Comparison of ENCODE assay signal across 19 cellular contexts in genomic region chr1:116382321-116382720, GRCh38. TPM values are rescaled to one million over a fixed set of nuclear protein-coding genes. Genes with fewer than 3 reads are reported as not detected.
DNase-seq lines count a peak whose midpoint lies in the region; ATAC-seq, FAIRE-seq and TF ChIP-seq lines count a peak whose summit lies in the region.
"Had no signal": no experiment of that assay in that cellular context is flagged by ENCODE, and none has a peak within 500 bp of the region (broad histone marks: within the 10 kb centered on the region; RNA-seq: fewer than 3 reads in every experiment).

No MANE protein-coding gene starts in this region.

- peaks cover 27% of the 10 kb centered on the region for H3K36me3 Mint-ChIP-seq in CD4-positive, CD25-positive, alpha-beta regulatory T cell
- H3K36me3 Mint-ChIP-seq in activated CD4-positive, alpha-beta T cell treated with anti-CD3 and anti-CD28 coated beads, Interleukin-2, amount 10 ng/mL, durations not matched to agents 24 days and 14 days (ENCODE audit: low read depth) = peaks cover 40% of the 10 kb centered on the region

- peaks cover 38% of the 10 kb centered on the region for H3K36me3 ChIP-seq in CD4-positive, CD25-positive, alpha-beta regulatory T cell (ENCODE audit: control insufficient read depth, insufficient read depth, low read length)
- H3K36me3 ChIP-seq in HUES6 (ENCODE audit: control insufficient read depth, insufficient read depth, low read length) = peaks cover 33% of the 10 kb centered on the region
- H3K36me3 ChIP-seq in K562 (ENCODE audit: control insufficient read depth, insufficient read depth, low read length) = peaks cover 59% of the 10 kb centered on the region

- H3K9ac ChIP-seq in HUES6 (ENCODE audit: low read length) = no peak overlapping the region
- no peak overlapping the region for H3K9ac ChIP-seq in K562 (ENCODE audit: insufficient read depth in 1 of 2, low read depth in 2 of 2, low read length in 2 of 2)

- no peaks in the 10 kb centered on the region for H3K9me3 ChIP-seq in CD4-positive, CD25-positive, alpha-beta regulatory T cell (ENCODE audit: control insufficient read depth in 2 of 2, low read length in 2 of 2)
- H3K9me3 ChIP-seq in HUES6 (ENCODE audit: control insufficient read depth, insufficient read depth, low read depth, low read length) (no peaks in the 10 kb centered on the region), K562 (replicated peaks; ENCODE audit: control insufficient read depth, insufficient read depth, low read depth, low read length) (no peaks in the 10 kb centered on the region)
- H3K9me3 ChIP-seq: gastroesophageal sphincter had no signal

- no peaks in the 10 kb centered on the region for H3K9me3 Mint-ChIP-seq in CD4-positive, CD25-positive, alpha-beta regulatory T cell
- peaks cover 3% of the 10 kb centered on the region for H3K9me3 Mint-ChIP-seq in activated CD4-positive, alpha-beta T cell treated with anti-CD3 and anti-CD28 coated beads, Interleukin-2, amount 10 ng/mL, durations not matched to agents 24 days and 14 days

- no peaks in the 10 kb centered on the region for H3K27me3 Mint-ChIP-seq in CD4-positive, CD25-positive, alpha-beta regulatory T cell
- H3K27me3 Mint-ChIP-seq in activated CD4-positive, alpha-beta T cell treated with anti-CD3 and anti-CD28 coated beads, Interleukin-2, amount 10 ng/mL, durations not matched to agents 24 days and 14 days = no peaks in the 10 kb centered on the region
- H3K27me3 Mint-ChIP-seq: B cell had no signal

- WGBS in K562 (ENCODE audit: insufficient coverage, low coverage, missing lambda C conversion rate) = 37% methylated on average over 2 of the region's 2 CpGs

- no peak for FAIRE-seq in K562 (lab: Jason Lieb, UNC)
- FAIRE-seq: urothelium cell line had no signal

- CTCF ChIA-PET in K562 (lab: Yijun Ruan, JAX; ENCODE audit: low intra/inter-chr PET ratio) = no interaction called here

- peak overlapping the region in 2 of 3 donors; percentile 5 to 52 for H3K27ac Mint-ChIP-seq in CD4-positive, CD25-positive, alpha-beta regulatory T cell
- H3K27ac Mint-ChIP-seq in activated CD4-positive, alpha-beta T cell treated with anti-CD3 and anti-CD28 coated beads, Interleukin-2, amount 10 ng/mL, durations not matched to agents 24 days and 14 days = no peak overlapping the region
- H3K27ac Mint-ChIP-seq: B cell had no signal

- no peak overlapping the region for H3K27ac ChIP-seq in CD4-positive, CD25-positive, alpha-beta regulatory T cell (ENCODE audit: insufficient read depth, low read length, poor library complexity, severe bottlenecking)
- H3K27ac ChIP-seq in HUES6 (ENCODE audit: low read depth, low read length) (0 out of 2 replicates have a peak overlapping the region, but pooled peaks have one; percentile 3), K562 (ENCODE audit: extremely low read depth, low read depth, low read length) (no peak overlapping the region)
- H3K27ac ChIP-seq: gastroesophageal sphincter, VCaP had no signal

- intact Hi-C loops in K562 (cut with micrococcal nuclease) = no loop called here
- intact Hi-C loops in activated CD4-positive, alpha-beta T cell treated with anti-CD3 and anti-CD28 coated beads, Interleukin-2, amount 10 ng/mL, durations not matched to agents 24 days and 14 days (cut with micrococcal nuclease) = no loop called here

- TF ChIP-seq EP300 in K562 (IDR thresholded peaks at IDR 0.05; ENCODE audit: low read length) = no peak

- peaks cover 73% of the 10 kb centered on the region for H3K79me2 ChIP-seq in K562 (ENCODE audit: control insufficient read depth, insufficient read depth, low read length)

- H3K4me3 Mint-ChIP-seq in CD4-positive, CD25-positive, alpha-beta regulatory T cell = peak overlapping the region in 2 of 4 donors; percentile 26 to 53
- no peak overlapping the region for H3K4me3 Mint-ChIP-seq in activated CD4-positive, alpha-beta T cell treated with anti-CD3 and anti-CD28 coated beads, Interleukin-2, amount 10 ng/mL, durations not matched to agents 24 days and 14 days
- H3K4me3 Mint-ChIP-seq: B cell had no signal

- H3K9me1 ChIP-seq in K562 (ENCODE audit: control insufficient read depth, insufficient read depth, low read length) = peaks cover 13% of the 10 kb centered on the region

- TF ChIP-seq RAD21 in K562 (CRISPR knock-in tag; conservative IDR thresholded peaks at IDR 0.05 in 1 of 2, IDR thresholded peaks at IDR 0.05 in 1 of 2) = no peak

- peak overlapping the region; percentile 20 for H3K4me3 ChIP-seq in CD4-positive, CD25-positive, alpha-beta regulatory T cell (ENCODE audit: low read depth, low read length)
- H3K4me3 ChIP-seq in HUES6 (ENCODE audit: low read depth, low read length) = no peak overlapping the region
- no peak overlapping the region for H3K4me3 ChIP-seq in K562
- H3K4me3 ChIP-seq: gastroesophageal sphincter had no signal

- H4K20me1 ChIP-seq in K562 (replicated peaks; ENCODE audit: control insufficient read depth, insufficient read depth, low read length) = peaks cover 49% of the 10 kb centered on the region

- TF ChIP-seq POLR2A in K562 (conservative IDR thresholded peaks at IDR 0.05) = no peak

- TF ChIP-seq CTCF in K562 (IDR thresholded peaks at IDR 0.05 in 2 of 3, conservative IDR thresholded peaks at IDR 0.05 in 1 of 3; ENCODE audit: insufficient read depth in 2 of 3, low read depth in 1 of 3, low read length in 3 of 3) = no peak

- no peak overlapping the region for H2AFZ ChIP-seq in K562 (ENCODE audit: low read depth, low read length)

- H3K27me3 ChIP-seq in CD4-positive, CD25-positive, alpha-beta regulatory T cell (ENCODE audit: control insufficient read depth, insufficient read depth, low read length) = no peaks in the 10 kb centered on the region
- H3K27me3 ChIP-seq in HUES6 (ENCODE audit: control insufficient read depth, insufficient read depth, low read length) = no peaks in the 10 kb centered on the region
- H3K27me3 ChIP-seq in K562 (ENCODE audit: control insufficient read depth in 2 of 2, insufficient read depth in 2 of 2, low read length in 2 of 2) = no peaks in the 10 kb centered on the region
- H3K27me3 ChIP-seq: gastroesophageal sphincter had no signal

- BruUV-seq in K562 (replicated peaks; lab: Mats Ljungman, UMichigan) = no TSS peak

- no peak overlapping the region for H3K4me2 ChIP-seq in K562 (ENCODE audit: insufficient read depth, low read length)

- POLR2A ChIA-PET in K562 (lab: Yijun Ruan, JAX) = interaction anchor here (0.8 to 3.6 kb wide), 15 partner anchors 8 to 103 kb away, joined by 3 to 33 read pairs (median 4); partner anchors contain the start of gene ATP1A1

- H3K4me1 ChIP-seq in CD4-positive, CD25-positive, alpha-beta regulatory T cell (ENCODE audit: control insufficient read depth, insufficient read depth, low read length, poor library complexity, severe bottlenecking) = peaks cover 52% of the 10 kb centered on the region
- H3K4me1 ChIP-seq in HUES6 (ENCODE audit: control insufficient read depth, insufficient read depth, low read length) = peaks cover 47% of the 10 kb centered on the region
- peaks cover 7 to 60% of the 10 kb centered on the region in 2 experiments; a peak in 4 of 5 replicates for H3K4me1 ChIP-seq in K562 (replicated peaks in 1 of 2; ENCODE audit: control insufficient read depth in 2 of 2, insufficient read depth in 2 of 2, low read length in 2 of 2)

- ATAC-seq in CD4-positive, CD25-positive, alpha-beta regulatory T cell (ENCODE audit: low read depth in 2 of 2) = no peak
- no peak for ATAC-seq in K562
- ATAC-seq: gastroesophageal sphincter had no signal

- peaks cover 27 to 86% (median 65%) of the 10 kb centered on the region in 4 donors for H3K4me1 Mint-ChIP-seq in CD4-positive, CD25-positive, alpha-beta regulatory T cell
- H3K4me1 Mint-ChIP-seq in activated CD4-positive, alpha-beta T cell treated with anti-CD3 and anti-CD28 coated beads, Interleukin-2, amount 10 ng/mL, durations not matched to agents 24 days and 14 days = peaks cover 53% of the 10 kb centered on the region

- in situ Hi-C loops in K562 (cut with MboI) = no loop called here

- no peak for DNase-seq in CD4-positive, CD25-positive, alpha-beta regulatory T cell
- no peak for DNase-seq in K562 (ENCODE audit: extremely low read depth in 1 of 4, low spot score in 3 of 4)
- DNase-seq in kidney tubule cell (ENCODE audit: low spot score) = peak; percentile 20
- no peak for DNase-seq in NCI-H446 (lab: John Stamatoyannopoulos, UW)
- DNase-seq in activated CD4-positive, alpha-beta T cell treated with anti-CD3 and anti-CD28 coated beads, Interleukin-2, amount 10 ng/mL, durations not matched to agents 24 days and 14 days = no peak
- no peak for DNase-seq in stimulated activated naive CD4-positive, alpha-beta T cell (lab: John Stamatoyannopoulos, UW)
- no peak for DNase-seq in Kasumi-1 (lab: John Stamatoyannopoulos, UW)
- DNase-seq: activated CD8-positive, alpha-beta memory T cell treated with anti-CD3 and anti-CD28 coated beads, Interleukin-2, amount 50 U/mL, for 48 hours; effector memory CD4-positive, alpha-beta T cell; islet precursor cell; NCI-H1048; NCI-H2171 treated with DMSO at 0.1 percent for 48 hours; stimulated activated CD4-positive, alpha-beta T cell treated with anti-CD3 and anti-CD28 coated beads, Interleukin-1b, Interleukin-23, amount 100 ng/mL, for 48 hours; stimulated activated CD8-positive, alpha-beta memory T cell treated with anti-CD3 and anti-CD28 coated beads, Interleukin-4, amount 100 ng/mL, for 48 hours had no signal

TF ChIP-seq in K562, 482 proteins besides CTCF, POLR2A, EP300 and RAD21 (continues in another document):
- TF ChIP-seq SOX6 (IDR thresholded peaks at IDR 0.05) = no peak
- TF ChIP-seq ZNF77 (CRISPR knock-in tag; IDR thresholded peaks at IDR 0.05) = no peak

RNA-seq across cellular contexts. Expression of gene ATP1A1, which starts 9.3 kb away (rescaled TPM):
- 228 TPM for total RNA-seq in CD4-positive, CD25-positive, alpha-beta regulatory T cell
- polyA plus RNA-seq in CD4-positive, CD25-positive, alpha-beta regulatory T cell = 10 to 100 TPM; 52.4 to 63.8 (median 58.8) TPM
- total RNA-seq in K562 (2011; cell fraction: chromatin; rRNA removed; ENCODE audit: low replicate concordance) = 725 and 867 TPM in 2 replicates
- 1,035 and 1,106 TPM in 2 replicates for total RNA-seq in K562 (2011; cell fraction: nucleolus; rRNA removed)
- total RNA-seq in K562 (2011; cell fraction: nucleoplasm; rRNA removed) = 881 and 968 TPM in 2 replicates
- total RNA-seq in K562 (2014; rRNA removed) = 234 and 262 TPM in 2 replicates
- 109 and 122 TPM in 2 replicates for total RNA-seq in K562 (2014; rRNA removed; fragmentation: Illumina TruSeq; extraction: Trizol)
- 99.3 and 103 TPM in 2 replicates for total RNA-seq in K562 (2015; rRNA removed; fragmentation: Illumina TruSeq; extraction: Trizol)
- 319 and 354 TPM in 2 replicates for total RNA-seq in K562 (2021)
- polyA plus RNA-seq in K562 (2011; rRNA removed) = 358 and 513 TPM in 2 replicates
- polyA plus RNA-seq in K562 (2011; cell fraction: cytosol; rRNA removed) = 378 and 399 TPM in 2 replicates
- 255 and 257 TPM in 2 replicates for polyA plus RNA-seq in K562 (2011; cell fraction: nucleus; rRNA removed)
- polyA plus RNA-seq in K562 (2012) = 185 and 295 TPM in 2 replicates
- 358 and 388 TPM in 2 replicates for polyA plus RNA-seq in K562 (2014; fragmentation: Illumina TruSeq; extraction: Trizol)
- 100 to 1,000 TPM; 113 to 135 TPM for polyA plus RNA-seq in K562 (2014; fragmentation: Nextera tagmentation; extraction: Ambion mirVana)
- 261 and 293 TPM in 2 replicates for polyA plus RNA-seq in K562 (2014; rRNA removed)
- 616 and 874 TPM in 2 replicates for polyA minus RNA-seq in K562 (2011; rRNA and poly(A)+ RNA removed)
- 258 and 300 TPM in 2 replicates for polyA minus RNA-seq in K562 (2011; cell fraction: cytosol; rRNA and poly(A)+ RNA removed)
- 138 and 192 TPM in 2 replicates for polyA minus RNA-seq in K562 (2011; cell fraction: nucleus; rRNA and poly(A)+ RNA removed)
- 252 and 261 TPM in 2 replicates for total RNA-seq in activated CD4-positive, alpha-beta T cell treated with anti-CD3 and anti-CD28 coated beads, Interleukin-2, amount 10 ng/mL, durations not matched to agents 24 days and 14 days
